In genomic region chr18:61419763-61420162, GRCh38 we compare ENCODE assay signal across 6 cellular contexts.
"Had no signal": no experiment of that assay in that cellular context is flagged by ENCODE, and none has a peak within 500 bp of the region (broad histone marks: within the 10 kb centered on the region; RNA-seq: fewer than 3 reads in every experiment).

No MANE protein-coding gene starts in this region.

- H3K9me3 Mint-ChIP-seq: IgD-negative memory B cell had no signal

- H3K36me3 Mint-ChIP-seq: IgD-negative memory B cell had no signal

- H3K27ac Mint-ChIP-seq: IgD-negative memory B cell had no signal

- H3K4me3 Mint-ChIP-seq: IgD-negative memory B cell had no signal

- DNase-seq: GM23248, GOT3, H7, HCEC 1CT, KBM-7 had no signal

- H3K27ac ChIP-seq: GM23248 had no signal

- H3K9ac ChIP-seq: GM23248 had no signal

- H3K4me3 ChIP-seq: GM23248 had no signal

- H3K4me1 Mint-ChIP-seq: IgD-negative memory B cell had no signal
